In genomic region chr6:52666523-52666922, GRCh38 we compare ENCODE assay signal across 17 cellular contexts. TPM values are rescaled to one million over a fixed set of nuclear protein-coding genes. Genes with fewer than 3 reads are reported as not detected.
A peak's percentile ranks its signal among the peaks of the same experiment; 100 is the strongest.
DNase-seq lines count a peak whose midpoint lies in the region; ATAC-seq and TF ChIP-seq lines count a peak whose summit lies in the region.
"Had no signal": no experiment of that assay in that cellular context is flagged by ENCODE, and none has a peak within 500 bp of the region (broad histone marks: within the 10 kb centered on the region; RNA-seq: fewer than 3 reads in every experiment).

No MANE protein-coding gene starts in this region.

- CTCF ChIA-PET in PC-3 (lab: Charles Lee), result no interaction called here

- peak overlapping the region; percentile 95 for H3K4me2 ChIP-seq in PC-3 (ENCODE audit: low read length)
- peak overlapping the region; percentile 90 for H3K4me2 ChIP-seq in hepatocyte
- H3K4me2 ChIP-seq in smooth muscle cell, result peak overlapping the region; percentile 96

- H3F3A ChIP-seq in PC-3 (ENCODE audit: low read length, unreplicated experiment), result no peaks in the 10 kb centered on the region
- H3F3A ChIP-seq in smooth muscle cell (ENCODE audit: low read depth), result no peaks in the 10 kb centered on the region

- H3K9me3 ChIP-seq in PC-3 (ENCODE audit: low read length) (no peaks in the 10 kb centered on the region), hepatocyte (ENCODE audit: low read depth) (no peaks in the 10 kb centered on the region), smooth muscle cell (replicated peaks; ENCODE audit: low read depth) (no peaks in the 10 kb centered on the region), suprapubic skin (no peaks in the 10 kb centered on the region)
- H3K9me3 ChIP-seq: SJCRH30, tibial nerve had no signal

- peaks cover 5% of the 10 kb centered on the region for H3K79me2 ChIP-seq in PC-3 (ENCODE audit: low read length)
- H3K79me2 ChIP-seq in hepatocyte, result peaks cover 33% of the 10 kb centered on the region
- peaks cover 13% of the 10 kb centered on the region for H3K79me2 ChIP-seq in smooth muscle cell (ENCODE audit: low read depth)

- no peaks in the 10 kb centered on the region for H3K36me3 ChIP-seq in PC-3 (ENCODE audit: low read depth, low read length)
- H3K36me3 ChIP-seq in hepatocyte (replicated peaks; ENCODE audit: insufficient read depth, low read depth), result no peaks in the 10 kb centered on the region
- no peaks in the 10 kb centered on the region for H3K36me3 ChIP-seq in smooth muscle cell (ENCODE audit: low read depth)
- no peaks in the 10 kb centered on the region for H3K36me3 ChIP-seq in suprapubic skin
- no peaks in the 10 kb centered on the region for H3K36me3 ChIP-seq in H7 (replicated peaks; ENCODE audit: control insufficient read depth, insufficient read depth, low read length)
- H3K36me3 ChIP-seq: SJCRH30, tibial nerve had no signal

- no peak for TF ChIP-seq EP300 in suprapubic skin (IDR thresholded peaks at IDR 0.05)

- H3K4me1 ChIP-seq in PC-3 (ENCODE audit: insufficient read depth, low read length), result peaks cover 32% of the 10 kb centered on the region
- peaks cover 11% of the 10 kb centered on the region for H3K4me1 ChIP-seq in hepatocyte (ENCODE audit: insufficient read depth)
- H3K4me1 ChIP-seq in smooth muscle cell (ENCODE audit: low read depth), result peaks cover 22% of the 10 kb centered on the region
- peaks cover 31% of the 10 kb centered on the region for H3K4me1 ChIP-seq in suprapubic skin

- no peaks in the 10 kb centered on the region for H4K20me1 ChIP-seq in PC-3 (ENCODE audit: low read length)
- no peaks in the 10 kb centered on the region for H4K20me1 ChIP-seq in hepatocyte (ENCODE audit: insufficient read depth, poor library complexity, severe bottlenecking)
- H4K20me1 ChIP-seq in smooth muscle cell (ENCODE audit: low read depth), result no peaks in the 10 kb centered on the region

- H3K27ac ChIP-seq in PC-3 (ENCODE audit: low read length) (no peak overlapping the region), hepatocyte (no peak overlapping the region), smooth muscle cell (ENCODE audit: low read depth) (no peak overlapping the region), suprapubic skin (no peak overlapping the region)
- H3K27ac ChIP-seq: SJCRH30, tibial nerve had no signal

- DNase-seq in GM12864 (ENCODE audit: low read depth) (no peak), PC-3 (no peak), hepatocyte (ENCODE audit: low spot score) (no peak), smooth muscle cell (lab: John Stamatoyannopoulos, UW; ENCODE audit: unreplicated experiment) (no peak), suprapubic skin (ENCODE audit: low spot score in 2 of 2) (no peak), H7 (no peak), cerebellar cortex (ENCODE audit: low spot score) (no peak)
- DNase-seq: activated gamma-delta T cell; AML-193; EL; GOT3; posterior cingulate gyrus; SJCRH30; stimulated activated naive CD4-positive, alpha-beta T cell treated with Interleukin-2 at 50 U/mL for 16 hours; T-helper 2 cell had no signal

- no peak for TF ChIP-seq POLR2A in suprapubic skin (IDR thresholded peaks at IDR 0.05)

- TF ChIP-seq CTCF in GM12864 (IDR thresholded peaks at IDR 0.05; ENCODE audit: low read depth, low read length, missing control alignments) (no peak), PC-3 (conservative IDR thresholded peaks at IDR 0.05; ENCODE audit: low read depth, low read length) (no peak), hepatocyte (IDR thresholded peaks at IDR 0.05; ENCODE audit: poor library complexity) (no peak), smooth muscle cell (IDR thresholded peaks at IDR 0.05; ENCODE audit: borderline replicate concordance, insufficient read depth, poor library complexity, severe bottlenecking) (no peak), suprapubic skin (IDR thresholded peaks at IDR 0.05) (no peak)

- intact Hi-C loops in PC-3 (cut with micrococcal nuclease), result no loop called here

- H3K27me3 ChIP-seq in PC-3 (ENCODE audit: low read length) (no peaks in the 10 kb centered on the region), hepatocyte (no peaks in the 10 kb centered on the region), smooth muscle cell (ENCODE audit: low read depth) (no peaks in the 10 kb centered on the region), suprapubic skin (no peaks in the 10 kb centered on the region), H7 (ENCODE audit: control insufficient read depth, insufficient read depth, low read length) (peaks cover 9% of the 10 kb centered on the region)
- H3K27me3 ChIP-seq: SJCRH30, tibial nerve had no signal

- POLR2A ChIA-PET in PC-3 (lab: Charles Lee; ENCODE audit: unreplicated experiment), result no interaction called here

- H3K4me3 ChIP-seq in GM12864 (ENCODE audit: low read depth, low read length) (peak overlapping the region; percentile 57; the same call in 1 of the 2 replicates), PC-3 (ENCODE audit: low read length) (no peak overlapping the region), hepatocyte (peak overlapping the region; percentile 80), smooth muscle cell (peak overlapping the region; percentile 81), suprapubic skin (no peak overlapping the region), H7 (ENCODE audit: insufficient read depth, low read depth, low read length) (no peak overlapping the region)
- H3K4me3 ChIP-seq: SJCRH30, tibial nerve had no signal

- no peak for ATAC-seq in PC-3
- ATAC-seq: natural killer cell treated with Interleukin-12 subunit alpha and Interleukin-12 subunit beta and Interleukin-15 and Interleukin-18, amount 100 ng/mL, for 72 hours had no signal

- BruUV-seq in PC-3 (replicated peaks; lab: Mats Ljungman, UMichigan), result no TSS peak

- WGBS in hepatocyte (ENCODE audit: low lambda C conversion rate, missing lambda C conversion rate), result 97% methylated on average over 2 of the region's 2 CpGs
- WGBS in smooth muscle cell (ENCODE audit: low lambda C conversion rate), result 93% methylated on average over 2 of the region's 2 CpGs
- 100% methylated on average over 2 of the region's 2 CpGs for WGBS in suprapubic skin

- H3K9ac ChIP-seq in PC-3 (ENCODE audit: low read length) (no peak overlapping the region), smooth muscle cell (ENCODE audit: low read depth) (no peak overlapping the region)

- no peak overlapping the region for H2AFZ ChIP-seq in PC-3 (ENCODE audit: low read length)
- H2AFZ ChIP-seq in hepatocyte, result no peak overlapping the region
- no peak overlapping the region for H2AFZ ChIP-seq in smooth muscle cell (ENCODE audit: low read depth)

- H3K9me2 ChIP-seq in PC-3 (replicated peaks; ENCODE audit: low read length), result no peaks in the 10 kb centered on the region
- H3K9me2 ChIP-seq in hepatocyte (replicated peaks; ENCODE audit: insufficient read depth), result no peaks in the 10 kb centered on the region

RNA-seq across cellular contexts. Expression of gene TMEM14A, which starts 4.4 kb away (rescaled TPM):
- total RNA-seq in PC-3 (2014; rRNA removed) (54.7 and 65.4 TPM in 2 replicates), hepatocyte (70.6 and 84.5 TPM in 2 replicates), smooth muscle cell (76.5 and 77.7 TPM in 2 replicates), suprapubic skin (10 to 100 TPM; 10.1 to 15.7 (median 12.4) TPM)
- polyA plus RNA-seq in hepatocyte (80.4 and 86.9 TPM in 2 replicates), smooth muscle cell (59.4 and 68.7 TPM in 2 replicates)
- total RNA-seq in H7 (2014; rRNA removed; shearing (Covaris generic)), result 10.9 and 11.0 TPM in 2 replicates

Comparison
In these comparisons a context has a peak if more than half of its experiments do, and no peak if none do; other contexts are left out.
1. H3K4me3 ChIP-seq: peak in GM12864 (single experiment), hepatocyte (single experiment) and smooth muscle cell (single experiment); none in PC-3 (single experiment), suprapubic skin (single experiment) and H7 (single experiment).
2. Peak in every context shown above with its lines, with median percentiles within 50 percentile points of each other: H3K4me2 ChIP-seq.